ENCODE assay signal across 7 cellular contexts in genomic region chr6:13931797-13932402, GRCh38. TPM values are rescaled to one million over a fixed set of nuclear protein-coding genes. Genes with fewer than 3 reads are reported as not detected.
"Had no signal": no experiment of that assay in that cellular context is flagged by ENCODE, and none has a peak within 500 bp of the region (broad histone marks: within the 10 kb centered on the region; RNA-seq: fewer than 3 reads in every experiment).

No MANE protein-coding gene starts in this region.

- DNase-seq: GDM1, GF-D8 had no signal

- ATAC-seq: GM12878 had no signal

- H3K4me3 ChIP-seq: GM12878 had no signal

- FAIRE-seq: GM12878, GM12891, GM12892, GM18507, GM19239 had no signal

RNA-seq across cellular contexts. Expression of gene RNF182, which starts 7.1 kb away (rescaled TPM):
- total RNA-seq: GM12878 had no signal
- polyA plus RNA-seq: GM12878 had no signal
